In the genomic region with DNA sequence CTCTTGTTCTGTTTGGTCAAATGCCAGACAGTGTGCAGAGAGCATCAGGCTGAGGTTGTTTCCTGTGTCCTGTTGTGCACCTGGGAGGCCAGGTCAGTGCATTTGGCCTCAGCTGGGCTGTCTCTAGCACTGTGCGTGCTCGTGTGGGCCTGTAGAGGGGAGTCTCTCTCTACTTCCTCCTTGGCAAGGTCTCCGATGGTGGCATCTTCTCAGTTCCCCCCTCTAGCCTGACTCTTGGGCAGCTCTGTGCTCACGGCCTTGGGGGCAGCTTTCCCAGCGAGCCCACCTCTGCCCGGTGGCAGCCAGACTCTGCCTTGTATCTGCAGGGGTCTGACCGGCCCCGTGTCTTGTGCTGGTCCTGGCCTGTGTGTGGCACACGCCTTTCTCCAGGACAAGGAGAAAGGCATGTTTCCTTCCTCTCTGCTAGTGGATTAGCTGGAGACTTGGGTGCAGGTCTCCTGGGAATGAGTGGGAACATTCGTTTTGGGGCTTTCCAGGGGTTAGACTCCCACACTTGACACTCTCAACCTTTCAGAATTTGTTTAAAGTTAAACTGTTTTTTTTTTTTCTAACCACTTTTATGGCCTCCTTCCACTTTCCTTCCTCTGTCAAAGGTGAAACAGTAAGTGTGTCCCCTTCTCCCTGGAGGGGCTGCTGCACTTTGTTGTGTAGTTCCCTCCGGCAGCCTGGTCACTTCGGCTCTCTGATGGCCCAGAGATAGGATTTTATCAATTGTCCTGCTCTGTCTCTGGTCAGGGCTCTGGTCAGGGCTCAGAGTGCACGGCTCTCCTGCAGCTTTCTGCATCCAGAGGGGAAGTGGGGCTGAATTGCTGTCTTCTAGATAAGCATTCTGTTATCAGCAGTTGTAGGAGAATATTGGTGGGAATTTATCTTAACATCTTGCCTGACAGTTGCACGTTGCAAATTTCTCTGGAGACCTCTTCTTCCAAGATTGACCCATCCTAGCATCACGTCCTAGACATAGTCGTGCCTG, we compare ENCODE assay signal across 9 cellular contexts.
DNase-seq lines count a peak whose midpoint lies in the region; ATAC-seq and TF ChIP-seq lines count a peak whose summit lies in the region.
"Had no signal": no experiment of that assay in that cellular context is flagged by ENCODE, and none has a peak within 500 bp of the region (broad histone marks: within the 10 kb centered on the region; RNA-seq: fewer than 3 reads in every experiment).

No MANE protein-coding gene starts in this region.

- peaks cover 43% of the 10 kb centered on the region for H3K4me1 ChIP-seq in DOHH2 (ENCODE audit: control insufficient read depth, low read length)

- peak; percentile 32 for TF ChIP-seq CTCF in DOHH2 (IDR thresholded peaks at IDR 0.05; ENCODE audit: low read depth, low read length, poor library complexity, severe bottlenecking)
- no peak for TF ChIP-seq CTCF in coronary artery (IDR thresholded peaks at IDR 0.05)
- no peak for TF ChIP-seq CTCF in HFFc6 (IDR thresholded peaks at IDR 0.05)

- no peaks in the 10 kb centered on the region for H3K27me3 ChIP-seq in DOHH2 (ENCODE audit: control insufficient read depth, low read length)

- peaks cover 25% of the 10 kb centered on the region; the same call in 1 of the 2 replicates for H4K20me1 ChIP-seq in DOHH2 (ENCODE audit: control insufficient read depth, insufficient read depth, low read depth, low read length)

- no peaks in the 10 kb centered on the region for H3K27me3 Mint-ChIP-seq in activated naive CD8-positive, alpha-beta T cell treated with anti-CD3 and anti-CD28 coated beads, Interleukin-2, amount 10 ng/mL, durations not matched to agents 7 days and 5 days
- no peaks in the 10 kb centered on the region; the same call in 1 of the 2 replicates for H3K27me3 Mint-ChIP-seq in HFFc6 (ENCODE audit: insufficient read depth)

- peak overlapping the region; percentile 53 for H3K4me2 ChIP-seq in DOHH2 (ENCODE audit: low read length)

- no peaks in the 10 kb centered on the region for H3K9me3 ChIP-seq in DOHH2 (ENCODE audit: control insufficient read depth, insufficient read depth, low read length)

- peaks cover 3% of the 10 kb centered on the region; the same call in 1 of the 2 replicates for H3F3A ChIP-seq in DOHH2 (ENCODE audit: control insufficient read depth, insufficient read depth)

- DNase-seq in activated naive CD8-positive, alpha-beta T cell treated with anti-CD3 and anti-CD28 coated beads, Interleukin-2, amount 10 ng/mL, durations not matched to agents 7 days and 5 days = peak; percentile 41
- DNase-seq in medulla oblongata (ENCODE audit: extremely low spot score) (peak; percentile 33), DMS153 treated with DMSO at 0.1 percent for 48 hours (lab: John Stamatoyannopoulos, UW; ENCODE audit: unreplicated experiment) (no peak), coronary artery (ENCODE audit: low spot score) (no peak), HFFc6 (no peak)

- peaks cover 17% of the 10 kb centered on the region for H3K36me3 Mint-ChIP-seq in activated naive CD8-positive, alpha-beta T cell treated with anti-CD3 and anti-CD28 coated beads, Interleukin-2, amount 10 ng/mL, durations not matched to agents 7 days and 5 days
- H3K36me3 Mint-ChIP-seq in HFFc6 (ENCODE audit: low read depth) = peaks cover 22% of the 10 kb centered on the region; the same call in 1 of the 2 replicates

- no peaks in the 10 kb centered on the region for H3K9me3 Mint-ChIP-seq in activated naive CD8-positive, alpha-beta T cell treated with anti-CD3 and anti-CD28 coated beads, Interleukin-2, amount 10 ng/mL, durations not matched to agents 7 days and 5 days
- H3K9me3 Mint-ChIP-seq in HFFc6 = no peaks in the 10 kb centered on the region

- H3K79me2 ChIP-seq in DOHH2 (ENCODE audit: control insufficient read depth, low read length) = peaks cover 86% of the 10 kb centered on the region

- H3K36me3 ChIP-seq in DOHH2 (ENCODE audit: control insufficient read depth, low read length) = peaks cover 38% of the 10 kb centered on the region

- POLR2A ChIA-PET in activated naive CD8-positive, alpha-beta T cell treated with anti-CD3 and anti-CD28 coated beads, Interleukin-2, amount 10 ng/mL, durations not matched to agents 7 days and 5 days (lab: Charles Lee) = interaction anchor here (1.4 kb wide), 1 partner anchor 130 kb away, joined by 3 read pairs; a partner anchor contains a TSS

- H3K9me2 ChIP-seq in DOHH2 (replicated peaks; ENCODE audit: control insufficient read depth, low read length) = no peaks in the 10 kb centered on the region

- peak overlapping the region; percentile 86 for H3K27ac Mint-ChIP-seq in activated naive CD8-positive, alpha-beta T cell treated with anti-CD3 and anti-CD28 coated beads, Interleukin-2, amount 10 ng/mL, durations not matched to agents 7 days and 5 days
- no peak overlapping the region for H3K27ac Mint-ChIP-seq in HFFc6

- H3K27ac ChIP-seq in DOHH2 (ENCODE audit: low read depth, low read length) (no peak overlapping the region), coronary artery (no peak overlapping the region)
- H3K27ac ChIP-seq: epithelial cell of prostate had no signal

- ATAC-seq in GM19463 (IDR thresholded peaks at IDR 0.05; ENCODE audit: unreplicated experiment) (peak; percentile 87), HG03442 (IDR thresholded peaks at IDR 0.05; ENCODE audit: unreplicated experiment) (peak; percentile 75)
- ATAC-seq in activated naive CD8-positive, alpha-beta T cell treated with anti-CD3 and anti-CD28 coated beads, Interleukin-2, amount 10 ng/mL, durations not matched to agents 7 days and 5 days (ENCODE audit: low read depth) = peak; percentile 92

- peak overlapping the region; percentile 73 for H3K4me3 Mint-ChIP-seq in activated naive CD8-positive, alpha-beta T cell treated with anti-CD3 and anti-CD28 coated beads, Interleukin-2, amount 10 ng/mL, durations not matched to agents 7 days and 5 days
- no peak overlapping the region for H3K4me3 Mint-ChIP-seq in HFFc6

- H3K4me3 ChIP-seq in DOHH2 (ENCODE audit: low read length) (no peak overlapping the region; the same call in 1 of the 2 replicates), coronary artery (no peak overlapping the region)

- peaks cover 35% of the 10 kb centered on the region for H3K4me1 Mint-ChIP-seq in activated naive CD8-positive, alpha-beta T cell treated with anti-CD3 and anti-CD28 coated beads, Interleukin-2, amount 10 ng/mL, durations not matched to agents 7 days and 5 days
- H3K4me1 Mint-ChIP-seq in HFFc6 (ENCODE audit: low read depth) = peaks cover 49% of the 10 kb centered on the region

Comparison
In these comparisons a context has a peak if more than half of its experiments do, and no peak if none do; other contexts are left out.
1. DNase-seq: peak in activated naive CD8-positive, alpha-beta T cell treated with anti-CD3 and anti-CD28 coated beads, Interleukin-2, amount 10 ng/mL, durations not matched to agents 7 days and 5 days (single experiment) and medulla oblongata (single experiment); none in DMS153 treated with DMSO at 0.1 percent for 48 hours (single experiment), coronary artery (single experiment) and HFFc6 (single experiment).
2. Peak in every context shown above with its lines, with median percentiles within 50 percentile points of each other: ATAC-seq.